ENCODE assay signal across 25 cellular contexts in genomic region chr2:234961784-234962183, GRCh38. TPM values are rescaled to one million over a fixed set of nuclear protein-coding genes. Genes with fewer than 3 reads are reported as not detected.
DNase-seq lines count a peak whose midpoint lies in the region; ATAC-seq and TF ChIP-seq lines count a peak whose summit lies in the region.
"Had no signal": no experiment of that assay in that cellular context is flagged by ENCODE, and none has a peak within 500 bp of the region (broad histone marks: within the 10 kb centered on the region; RNA-seq: fewer than 3 reads in every experiment).

No MANE protein-coding gene starts in this region.

- ATAC-seq in Panc1 (no peak), upper lobe of right lung (no peak), GM18870 (IDR thresholded peaks at IDR 0.05; ENCODE audit: unreplicated experiment) (no peak)
- ATAC-seq: Right ventricle myocardium inferior had no signal

- H3K4me3 ChIP-seq in Panc1 (ENCODE audit: low read depth in 2 of 2, low read length in 2 of 2): no peak overlapping the region
- H3K4me3 ChIP-seq in dorsolateral prefrontal cortex: no peak overlapping the region
- H3K4me3 ChIP-seq in upper lobe of right lung: no peak overlapping the region
- H3K4me3 ChIP-seq: SJSA1 had no signal

- TF ChIP-seq CTCF in Panc1 (IDR thresholded peaks at IDR 0.05): no peak
- TF ChIP-seq CTCF in dorsolateral prefrontal cortex (IDR thresholded peaks at IDR 0.05 in 54 of 56, conservative IDR thresholded peaks at IDR 0.05 in 2 of 56; ENCODE audit: low read depth in 1 of 56, partially characterized antibody in 56 of 56): no peak
- no peak for TF ChIP-seq CTCF in osteocyte (IDR thresholded peaks at IDR 0.05)
- no peak for TF ChIP-seq CTCF in upper lobe of right lung (IDR thresholded peaks at IDR 0.05)

- H3K4me1 ChIP-seq in Panc1 (ENCODE audit: control insufficient read depth, insufficient read depth, low read length): peaks cover 95% of the 10 kb centered on the region
- H3K4me1 ChIP-seq in upper lobe of right lung: peaks cover 6% of the 10 kb centered on the region

- peaks cover 69% of the 10 kb centered on the region for H3K4me1 Mint-ChIP-seq in osteocyte (ENCODE audit: unreplicated experiment)
- H3K4me1 Mint-ChIP-seq in activated CD4-positive, alpha-beta memory T cell treated with anti-CD3 and anti-CD28 coated beads for 36 hours (ENCODE audit: low read depth): no peaks in the 10 kb centered on the region
- H3K4me1 Mint-ChIP-seq: B cell; CD8-positive, alpha-beta memory T cell; IgD-negative memory B cell had no signal

- H3K4me3 Mint-ChIP-seq in osteocyte (ENCODE audit: unreplicated experiment): no peak overlapping the region
- no peak overlapping the region for H3K4me3 Mint-ChIP-seq in activated CD4-positive, alpha-beta memory T cell treated with anti-CD3 and anti-CD28 coated beads for 36 hours
- H3K4me3 Mint-ChIP-seq: B cell had no signal

- DNase-seq in Panc1 (ENCODE audit: low read depth, low spot score) (no peak), dorsolateral prefrontal cortex (peak in 2 of 10 donors; percentile 5 to 16), osteocyte (ENCODE audit: extremely low spot score, unreplicated experiment) (no peak), upper lobe of right lung (peak; percentile 4), DMS153 (lab: John Stamatoyannopoulos, UW) (no peak)
- no peak for DNase-seq in activated CD4-positive, alpha-beta memory T cell treated with anti-CD3 and anti-CD28 coated beads for 36 hours
- DNase-seq: CD8-positive, alpha-beta memory T cell; DMS 273 treated with DMSO at 0.1 percent for 48 hours; DMS79 treated with DMSO at 0.1 percent for 48 hours; GF-D8; HCEC 1CT; NCI-H1048; NCI-H1417 treated with DMSO at 0.1 percent for 48 hours; NCI-H1694 treated with DMSO at 0.1 percent for 48 hours; NCI-H2081; NCI-H2227 treated with DMSO at 0.1 percent for 48 hours; NCI-H510A; NCI-H69 had no signal

- H3K27ac ChIP-seq in Panc1 (ENCODE audit: low read length) (peak overlapping the region; percentile 100), dorsolateral prefrontal cortex (peak overlapping the region in 48 of 59 donors; percentile 10 to 98 (median 89)), upper lobe of right lung (no peak overlapping the region)
- H3K27ac ChIP-seq: C4-2B, KMS-11 had no signal

- H3K27ac Mint-ChIP-seq in osteocyte (ENCODE audit: unreplicated experiment): peak overlapping the region; percentile 18
- H3K27ac Mint-ChIP-seq in activated CD4-positive, alpha-beta memory T cell treated with anti-CD3 and anti-CD28 coated beads for 36 hours: no peak overlapping the region
- H3K27ac Mint-ChIP-seq: B cell; CD8-positive, alpha-beta memory T cell; IgD-negative memory B cell had no signal

- BruUV-seq in Panc1 (replicated peaks; lab: Mats Ljungman, UMichigan): no TSS peak

- intact Hi-C loops in Panc1 (cut with micrococcal nuclease; ENCODE audit: unreplicated experiment) (no loop called here), dorsolateral prefrontal cortex (cut with DNase I) (no loop called here), upper lobe of right lung (cut with DNase I) (no loop called here)
- intact Hi-C loops in activated CD4-positive, alpha-beta memory T cell treated with anti-CD3 and anti-CD28 coated beads for 36 hours (cut with micrococcal nuclease): no loop called here

- POLR2A ChIA-PET in Panc1 (lab: Charles Lee): no interaction called here
- POLR2A ChIA-PET in activated CD4-positive, alpha-beta memory T cell treated with anti-CD3 and anti-CD28 coated beads for 36 hours (lab: Charles Lee): no interaction called here

- CTCF ChIA-PET in Panc1 (lab: Charles Lee): no interaction called here
- CTCF ChIA-PET in activated CD4-positive, alpha-beta memory T cell treated with anti-CD3 and anti-CD28 coated beads for 36 hours (lab: Charles Lee): interaction anchor here (0.7 kb wide), 1 partner anchor 52 kb away, joined by 3 read pairs; no protein-coding TSS in a partner anchor

- no peaks in the 10 kb centered on the region for H3K9me3 Mint-ChIP-seq in osteocyte (ENCODE audit: unreplicated experiment)
- no peaks in the 10 kb centered on the region for H3K9me3 Mint-ChIP-seq in activated CD4-positive, alpha-beta memory T cell treated with anti-CD3 and anti-CD28 coated beads for 36 hours
- H3K9me3 Mint-ChIP-seq: CD8-positive, alpha-beta memory T cell; IgD-negative memory B cell had no signal

- H3K36me3 Mint-ChIP-seq in osteocyte (ENCODE audit: unreplicated experiment): peaks cover 6% of the 10 kb centered on the region
- no peaks in the 10 kb centered on the region for H3K36me3 Mint-ChIP-seq in activated CD4-positive, alpha-beta memory T cell treated with anti-CD3 and anti-CD28 coated beads for 36 hours
- H3K36me3 Mint-ChIP-seq: CD8-positive, alpha-beta memory T cell; IgD-negative memory B cell had no signal

- H3K36me3 ChIP-seq in Panc1 (ENCODE audit: control insufficient read depth, insufficient read depth, low read length) (no peaks in the 10 kb centered on the region; the same call in 1 of the 2 replicates), upper lobe of right lung (no peaks in the 10 kb centered on the region)

- no peaks in the 10 kb centered on the region for H3K27me3 ChIP-seq in Panc1 (ENCODE audit: control insufficient read depth, insufficient read depth, low read length)
- peaks cover 0 to 8% (median 0%) of the 10 kb centered on the region in 45 donors for H3K27me3 ChIP-seq in dorsolateral prefrontal cortex
- H3K27me3 ChIP-seq in upper lobe of right lung: no peaks in the 10 kb centered on the region
- H3K27me3 ChIP-seq: SJSA1 had no signal

- in situ Hi-C loops in Panc1 (cut with HindIII; ENCODE audit: low pct_unique_long_range_greater_than_20kb, low sequenced_read_pairs): no loop called here

- H3K27me3 Mint-ChIP-seq in osteocyte (ENCODE audit: unreplicated experiment): no peaks in the 10 kb centered on the region
- H3K27me3 Mint-ChIP-seq in activated CD4-positive, alpha-beta memory T cell treated with anti-CD3 and anti-CD28 coated beads for 36 hours: peaks cover 12% of the 10 kb centered on the region

- H3K9me3 ChIP-seq in Panc1 (ENCODE audit: control insufficient read depth, insufficient read depth, low read depth, low read length): no peaks in the 10 kb centered on the region
- H3K9me3 ChIP-seq in upper lobe of right lung: no peaks in the 10 kb centered on the region
- H3K9me3 ChIP-seq: SJSA1 had no signal

RNA-seq across cellular contexts. Expression of gene SH3BP4, which starts 10.0 kb away (rescaled TPM):
- total RNA-seq in Panc1 (2021; ENCODE audit: unreplicated experiment) (133 TPM), dorsolateral prefrontal cortex (10 to 100 TPM; 10.0 to 57.7 (median 23.5) TPM), osteocyte (60.1 and 62.1 TPM in 2 replicates), upper lobe of right lung (29.6 TPM)
- polyA plus RNA-seq in Panc1 (2012; ENCODE audit: insufficient read length): 102 TPM
- total RNA-seq in activated CD4-positive, alpha-beta memory T cell treated with anti-CD3 and anti-CD28 coated beads for 36 hours: under 1 TPM; 0.10 to 0.46 TPM
- polyA plus RNA-seq: CD8-positive, alpha-beta memory T cell had no signal

Comparison
In these comparisons a context has a peak if more than half of its experiments do, and no peak if none do; other contexts are left out.
1. RNA of gene SH3BP4, which starts 10.0 kb away (total RNA-seq): 133 TPM in Panc1 (single experiment), 60.1 to 62.1 TPM in osteocyte, 29.6 TPM in upper lobe of right lung (single experiment) and 10.0 to 57.7 TPM in dorsolateral prefrontal cortex; 0.10 to 0.46 TPM in activated CD4-positive, alpha-beta memory T cell treated with anti-CD3 and anti-CD28 coated beads for 36 hours; every median in the first group is over 4 times any median in the second.